Comparison of ENCODE assay signal across 19 cellular contexts in genomic region chr2:158740591-158740990, GRCh38. TPM values are rescaled to one million over a fixed set of nuclear protein-coding genes. Genes with fewer than 3 reads are reported as not detected.
DNase-seq lines count a peak whose midpoint lies in the region; ATAC-seq and TF ChIP-seq lines count a peak whose summit lies in the region.
"Had no signal": no experiment of that assay in that cellular context is flagged by ENCODE, and none has a peak within 500 bp of the region (broad histone marks: within the 10 kb centered on the region; RNA-seq: fewer than 3 reads in every experiment).

No MANE protein-coding gene starts in this region.

- no peaks in the 10 kb centered on the region for H3K79me2 ChIP-seq in mammary epithelial cell (ENCODE audit: insufficient read depth, low read length)

- in situ Hi-C loops in mammary epithelial cell (cut with MboI; ENCODE audit: low sequenced_read_pairs in 2 of 2) = loop anchor here (10.0 to 25.0 kb wide), 5 partner anchors 286 to 953 kb away; partner anchors contain the start of genes CCDC148 (in 1 of the 2) and PKP4 (in 1 of the 2)
- in situ Hi-C loops in gastrocnemius medialis (cut with MboI; ENCODE audit: low sequenced_read_pairs in 4 of 4) = loop anchor here in 3 of 4 donors (10.0 to 25.0 kb wide), 2 partner anchors 553 to 716 kb away; no protein-coding TSS in a partner anchor

- peaks cover 17% of the 10 kb centered on the region for H3K4me1 Mint-ChIP-seq in MCF 10A (ENCODE audit: insufficient read depth, unreplicated experiment)
- H3K4me1 Mint-ChIP-seq: activated B cell treated with CpG ODN at 0.5 μM for 24 hours; activated naive CD8-positive, alpha-beta T cell treated with anti-CD3 and anti-CD28 coated beads, Interleukin-2, amount 50 U/mL, for 24 hours had no signal

- dilution Hi-C loops in mammary epithelial cell (cut with HindIII; ENCODE audit: low sequenced_read_pairs) = no loop called here

- H3K4me3 ChIP-seq in mammary epithelial cell (replicated peaks in 1 of 3; ENCODE audit: insufficient read depth in 1 of 3, low read depth in 2 of 3, low read length in 3 of 3) = no peak overlapping the region
- no peak overlapping the region for H3K4me3 ChIP-seq in adipocyte (ENCODE audit: low read length)
- no peak overlapping the region for H3K4me3 ChIP-seq in fibroblast of pulmonary artery (replicated peaks; ENCODE audit: low read depth, low read length)
- no peak overlapping the region for H3K4me3 ChIP-seq in gastrocnemius medialis
- no peak overlapping the region for H3K4me3 ChIP-seq in thyroid gland (replicated peaks in 1 of 3)
- H3K4me3 ChIP-seq: heart left ventricle had no signal

- CTCF ChIA-PET in MCF 10A (lab: Yijun Ruan, JAX) (interaction anchor here (1.8 to 17.9 kb wide), 3 partner anchors 15 to 707 kb away, joined by 4 to 435 read pairs (median 94); no protein-coding TSS in a partner anchor), mammary epithelial cell (lab: Charles Lee; ENCODE audit: low non-redundant PET) (no interaction called here)

- no peaks in the 10 kb centered on the region for H3K36me3 Mint-ChIP-seq in MCF 10A (ENCODE audit: insufficient read depth, unreplicated experiment)

- POLR2A ChIA-PET in MCF 10A (lab: Yijun Ruan, JAX) = no interaction called here

- TF ChIP-seq POLR2A in gastrocnemius medialis (IDR thresholded peaks at IDR 0.05) = no peak
- no peak for TF ChIP-seq POLR2A in thyroid gland (IDR thresholded peaks at IDR 0.05)

- WGBS in mammary epithelial cell (ENCODE audit: low coverage, missing lambda C conversion rate) = 61% methylated on average over 4 of the region's 4 CpGs
- 42 to 69% methylated on average over 4 of the region's 4 CpGs for WGBS in thyroid gland, 2 donors

- ATAC-seq in gastrocnemius medialis = no peak
- ATAC-seq: activated naive CD8-positive, alpha-beta T cell treated with anti-CD3 and anti-CD28 coated beads, Interleukin-2, amount 50 U/mL, for 24 hours; HCT116 had no signal

- H3K4me1 ChIP-seq in mammary epithelial cell (ENCODE audit: insufficient read depth, low read length) (no peaks in the 10 kb centered on the region), adipocyte (ENCODE audit: control insufficient read depth, insufficient read depth, low read length) (peaks cover 7% of the 10 kb centered on the region), gastrocnemius medialis (peaks cover 2 to 11% of the 10 kb centered on the region in 2 donors), thyroid gland (peaks cover 15 to 37% of the 10 kb centered on the region in 2 donors)

- no peak overlapping the region for H3K4me2 ChIP-seq in mammary epithelial cell (ENCODE audit: insufficient read depth, low read depth, low read length)

- BruUV-seq in MCF 10A (replicated peaks; lab: Mats Ljungman, UMichigan) = no TSS peak
- BruUV-seq in mammary epithelial cell (replicated peaks; lab: Mats Ljungman, UMichigan) = no TSS peak

- no peak for TF ChIP-seq CTCF in MCF 10A (IDR thresholded peaks at IDR 0.05; ENCODE audit: unreplicated experiment)
- no peak for TF ChIP-seq CTCF in mammary epithelial cell (conservative IDR thresholded peaks at IDR 0.05 in 1 of 2, IDR thresholded peaks at IDR 0.05 in 1 of 2; ENCODE audit: extremely low read depth in 1 of 2, insufficient read depth in 1 of 2, low read depth in 1 of 2, low read length in 2 of 2)
- no peak for TF ChIP-seq CTCF in fibroblast of pulmonary artery (IDR thresholded peaks at IDR 0.05; ENCODE audit: low read length, missing control alignments)
- TF ChIP-seq CTCF in gastrocnemius medialis (IDR thresholded peaks at IDR 0.05 in 4 of 5, conservative IDR thresholded peaks at IDR 0.05 in 1 of 5) = no peak
- TF ChIP-seq CTCF in thyroid gland (IDR thresholded peaks at IDR 0.05) = no peak

- H3K9ac ChIP-seq in mammary epithelial cell (ENCODE audit: insufficient read depth, low read length) (no peak overlapping the region), adipocyte (ENCODE audit: low read length) (no peak overlapping the region)

- no peaks in the 10 kb centered on the region for H3K27me3 ChIP-seq in mammary epithelial cell (ENCODE audit: insufficient read depth, low read length)
- H3K27me3 ChIP-seq in adipocyte (replicated peaks; ENCODE audit: control insufficient read depth, insufficient read depth, low read length) = peaks cover 15% of the 10 kb centered on the region
- no peaks in the 10 kb centered on the region for H3K27me3 ChIP-seq in gastrocnemius medialis
- H3K27me3 ChIP-seq in thyroid gland = no peaks in the 10 kb centered on the region
- H3K27me3 ChIP-seq: heart left ventricle had no signal

- no peak overlapping the region for H2AFZ ChIP-seq in mammary epithelial cell (ENCODE audit: low read depth, low read length)

- H4K20me1 ChIP-seq in mammary epithelial cell (ENCODE audit: insufficient read depth, low read length) = no peaks in the 10 kb centered on the region

- no peaks in the 10 kb centered on the region for H3K9me3 Mint-ChIP-seq in MCF 10A (ENCODE audit: unreplicated experiment)
- H3K9me3 Mint-ChIP-seq: activated B cell treated with CpG ODN at 0.5 μM for 24 hours; activated naive CD8-positive, alpha-beta T cell treated with anti-CD3 and anti-CD28 coated beads, Interleukin-2, amount 50 U/mL, for 24 hours; stimulated activated naive CD8-positive, alpha-beta T cell treated with anti-CD3 and anti-CD28 coated beads, Interleukin-15, Interleukin-2, amounts not matched to agents 100 ng/mL and 50 ng/mL, for 24 hours had no signal

- peaks cover 13% of the 10 kb centered on the region for H3K27me3 Mint-ChIP-seq in MCF 10A (ENCODE audit: insufficient read depth, unreplicated experiment)

- H3K27ac ChIP-seq in mammary epithelial cell (ENCODE audit: insufficient read depth, low read depth, low read length) = no peak overlapping the region
- H3K27ac ChIP-seq in gastrocnemius medialis = no peak overlapping the region
- H3K27ac ChIP-seq in thyroid gland = no peak overlapping the region
- H3K27ac ChIP-seq: C4-2B had no signal

- H3K27ac Mint-ChIP-seq in MCF 10A (ENCODE audit: low read depth, unreplicated experiment) = no peak overlapping the region
- H3K27ac Mint-ChIP-seq: activated B cell treated with CpG ODN at 0.5 μM for 24 hours; activated naive CD8-positive, alpha-beta T cell treated with anti-CD3 and anti-CD28 coated beads, Interleukin-2, amount 50 U/mL, for 24 hours; stimulated activated naive CD8-positive, alpha-beta T cell treated with anti-CD3 and anti-CD28 coated beads, Interleukin-15, Interleukin-2, amounts not matched to agents 100 ng/mL and 50 ng/mL, for 24 hours had no signal

- intact Hi-C loops in MCF 10A (cut with micrococcal nuclease) (no loop called here), mammary epithelial cell (cut with micrococcal nuclease) (loop anchor here (10.0 kb wide), 1 partner anchor 186 kb away; no protein-coding TSS in a partner anchor), gastrocnemius medialis (cut with DNase I; ENCODE audit: low total_unique reads) (no loop called here), thyroid gland (cut with DNase I) (loop anchor here (5.0 to 10.0 kb wide), 2 partner anchors 283 to 556 kb away; partner anchors contain the start of genes CCDC148 and PKP4)

- no peak overlapping the region for H3K4me3 Mint-ChIP-seq in MCF 10A (ENCODE audit: unreplicated experiment)
- H3K4me3 Mint-ChIP-seq: activated B cell treated with CpG ODN at 0.5 μM for 24 hours; activated naive CD8-positive, alpha-beta T cell treated with anti-CD3 and anti-CD28 coated beads, Interleukin-2, amount 50 U/mL, for 24 hours; stimulated activated naive CD8-positive, alpha-beta T cell treated with anti-CD3 and anti-CD28 coated beads, Interleukin-15, Interleukin-2, amounts not matched to agents 100 ng/mL and 50 ng/mL, for 24 hours had no signal

- H3K36me3 ChIP-seq in mammary epithelial cell (ENCODE audit: insufficient read depth, low read length) = no peaks in the 10 kb centered on the region
- no peaks in the 10 kb centered on the region for H3K36me3 ChIP-seq in adipocyte (ENCODE audit: control insufficient read depth, insufficient read depth, low read length, severe bottlenecking)
- H3K36me3 ChIP-seq in gastrocnemius medialis = no peaks in the 10 kb centered on the region
- no peaks in the 10 kb centered on the region for H3K36me3 ChIP-seq in thyroid gland
- H3K36me3 ChIP-seq: heart left ventricle had no signal

- H3K9me3 ChIP-seq in mammary epithelial cell (replicated peaks; ENCODE audit: insufficient read depth, low read length) (no peaks in the 10 kb centered on the region), adipocyte (ENCODE audit: control insufficient read depth, low read length) (no peaks in the 10 kb centered on the region), gastrocnemius medialis (no peaks in the 10 kb centered on the region), thyroid gland (no peaks in the 10 kb centered on the region)
- H3K9me3 ChIP-seq: heart left ventricle had no signal

- peak; percentile 72 for DNase-seq in MCF 10A (ENCODE audit: unreplicated experiment)
- no peak for DNase-seq in mammary epithelial cell
- DNase-seq in adipocyte (ENCODE audit: low read depth) = peak; percentile 20
- DNase-seq in fibroblast of pulmonary artery (ENCODE audit: low read depth) = peak; percentile 71
- DNase-seq in stromal cell of bone marrow (ENCODE audit: low read depth) = peak; percentile 59
- no peak for DNase-seq in gastrocnemius medialis
- DNase-seq in thyroid gland = no peak
- no peak for DNase-seq in occipital lobe (lab: John Stamatoyannopoulos, UW)
- DNase-seq: activated B cell treated with CpG ODN at 0.5 μM for 24 hours; activated naive CD8-positive, alpha-beta T cell treated with anti-CD3 and anti-CD28 coated beads, Interleukin-2, amount 50 U/mL, for 24 hours; DMS53; NCI-H1694 treated with DMSO at 0.1 percent for 48 hours; NCI-H345; T-helper 2 cell had no signal

RNA-seq across cellular contexts. Expression of gene DAPL1, which starts 54.5 kb away (rescaled TPM):
- total RNA-seq in MCF 10A (2022) = not detected in 2 replicates
- total RNA-seq in mammary epithelial cell = 1 to 10 TPM; 1.2 to 1.6 TPM
- 5.2 TPM for polyA plus RNA-seq in mammary epithelial cell
- not detected for polyA minus RNA-seq in mammary epithelial cell
- not detected for total RNA-seq in gastrocnemius medialis
- 10 to 100 TPM; 12.3 to 68.9 (median 28.1) TPM for total RNA-seq in thyroid gland
- not detected for total RNA-seq in occipital lobe
- total RNA-seq: activated B cell treated with CpG ODN at 0.5 μM for 24 hours, heart left ventricle, pulmonary artery endothelial cell had no signal

Comparison
In these comparisons a context has a peak if more than half of its experiments do, and no peak if none do; other contexts are left out.
1. DNase-seq: peak in MCF 10A (single experiment), adipocyte (single experiment), fibroblast of pulmonary artery (single experiment) and stromal cell of bone marrow (single experiment); none in mammary epithelial cell (single experiment), gastrocnemius medialis (0 of 2), thyroid gland (0 of 2) and occipital lobe (single experiment).
2. intact Hi-C loops: an anchor here in mammary epithelial cell (10.0 kb wide) and thyroid gland (5.0 to 10.0 kb wide); none called in MCF 10A and gastrocnemius medialis.
3. RNA of gene DAPL1, which starts 54.5 kb away (total RNA-seq): 12.3 to 68.9 TPM in thyroid gland; 1.2 to 1.6 TPM in mammary epithelial cell, not detected in MCF 10A, not detected in gastrocnemius medialis and not detected in occipital lobe (single experiment); every median in the first group is over 4 times any median in the second.